In genomic region chr4:27005512-27006246, GRCh38 we compare ENCODE assay signal across 11 cellular contexts.
DNase-seq lines count a peak whose midpoint lies in the region; ATAC-seq and TF ChIP-seq lines count a peak whose summit lies in the region.
"Had no signal": no experiment of that assay in that cellular context is flagged by ENCODE, and none has a peak within 500 bp of the region (broad histone marks: within the 10 kb centered on the region; RNA-seq: fewer than 3 reads in every experiment).

No MANE protein-coding gene starts in this region.

- H3K27me3 ChIP-seq in WERI-Rb-1 (ENCODE audit: insufficient read depth, low read depth, severe bottlenecking) = no peaks in the 10 kb centered on the region
- H3K27me3 ChIP-seq: adrenal gland, gastroesophageal sphincter had no signal

- H3K27me3 Mint-ChIP-seq in stimulated activated naive CD8-positive, alpha-beta T cell treated with anti-CD3 and anti-CD28 coated beads, Interleukin-15, Interleukin-2, amounts not matched to agents 100 ng/mL and 50 ng/mL, for 24 hours = no peaks in the 10 kb centered on the region
- H3K27me3 Mint-ChIP-seq in stimulated activated naive CD8-positive, alpha-beta T cell treated with anti-CD3 and anti-CD28 coated beads, Interleukin-15, amount 100 ng/mL, for 72 hours = no peaks in the 10 kb centered on the region
- H3K27me3 Mint-ChIP-seq: B cell had no signal

- H3K36me3 ChIP-seq in WERI-Rb-1 = peaks cover 14% of the 10 kb centered on the region
- H3K36me3 ChIP-seq: adrenal gland, gastroesophageal sphincter had no signal

- H3K4me1 Mint-ChIP-seq in stimulated activated naive CD8-positive, alpha-beta T cell treated with anti-CD3 and anti-CD28 coated beads, Interleukin-15, Interleukin-2, amounts not matched to agents 100 ng/mL and 50 ng/mL, for 24 hours (ENCODE audit: low read depth) = peaks cover 61% of the 10 kb centered on the region
- H3K4me1 Mint-ChIP-seq in stimulated activated naive CD8-positive, alpha-beta T cell treated with anti-CD3 and anti-CD28 coated beads, Interleukin-15, amount 100 ng/mL, for 72 hours = peaks cover 51% of the 10 kb centered on the region

- no peak overlapping the region for H3K4me3 Mint-ChIP-seq in stimulated activated naive CD8-positive, alpha-beta T cell treated with anti-CD3 and anti-CD28 coated beads, Interleukin-15, Interleukin-2, amounts not matched to agents 100 ng/mL and 50 ng/mL, for 24 hours
- H3K4me3 Mint-ChIP-seq in stimulated activated naive CD8-positive, alpha-beta T cell treated with anti-CD3 and anti-CD28 coated beads, Interleukin-15, amount 100 ng/mL, for 72 hours = no peak overlapping the region
- H3K4me3 Mint-ChIP-seq: B cell had no signal

- TF ChIP-seq CTCF in WERI-Rb-1 (IDR thresholded peaks at IDR 0.05; ENCODE audit: low read depth, low read length) = no peak

- H3K9me3 ChIP-seq in WERI-Rb-1 (ENCODE audit: severe bottlenecking) = no peaks in the 10 kb centered on the region
- H3K9me3 ChIP-seq: adrenal gland, gastroesophageal sphincter had no signal

- DNase-seq in stimulated activated naive CD8-positive, alpha-beta T cell treated with anti-CD3 and anti-CD28 coated beads, Interleukin-15, amount 100 ng/mL, for 72 hours = no peak
- DNase-seq in WERI-Rb-1 (peak; percentile 35), foreskin melanocyte (peak; percentile 53), NAMALWA (ENCODE audit: low spot score) (no peak), NCI-H526 (lab: John Stamatoyannopoulos, UW) (no peak), HK-2 (ENCODE audit: unreplicated experiment) (no peak)
- DNase-seq: adrenal gland had no signal

- H3K9me3 Mint-ChIP-seq in stimulated activated naive CD8-positive, alpha-beta T cell treated with anti-CD3 and anti-CD28 coated beads, Interleukin-15, Interleukin-2, amounts not matched to agents 100 ng/mL and 50 ng/mL, for 24 hours = no peaks in the 10 kb centered on the region
- no peaks in the 10 kb centered on the region for H3K9me3 Mint-ChIP-seq in stimulated activated naive CD8-positive, alpha-beta T cell treated with anti-CD3 and anti-CD28 coated beads, Interleukin-15, amount 100 ng/mL, for 72 hours

- peaks cover 33% of the 10 kb centered on the region for H3K36me3 Mint-ChIP-seq in stimulated activated naive CD8-positive, alpha-beta T cell treated with anti-CD3 and anti-CD28 coated beads, Interleukin-15, Interleukin-2, amounts not matched to agents 100 ng/mL and 50 ng/mL, for 24 hours (ENCODE audit: low read depth)

- no peak for ATAC-seq in stimulated activated naive CD8-positive, alpha-beta T cell treated with anti-CD3 and anti-CD28 coated beads, Interleukin-15, amount 100 ng/mL, for 72 hours
- no peak for ATAC-seq in HG03280 (IDR thresholded peaks at IDR 0.05; ENCODE audit: unreplicated experiment)
- ATAC-seq: gastroesophageal sphincter had no signal

- H3K27ac Mint-ChIP-seq in stimulated activated naive CD8-positive, alpha-beta T cell treated with anti-CD3 and anti-CD28 coated beads, Interleukin-15, Interleukin-2, amounts not matched to agents 100 ng/mL and 50 ng/mL, for 24 hours = peak overlapping the region; percentile 40
- no peak overlapping the region for H3K27ac Mint-ChIP-seq in stimulated activated naive CD8-positive, alpha-beta T cell treated with anti-CD3 and anti-CD28 coated beads, Interleukin-15, amount 100 ng/mL, for 72 hours
- H3K27ac Mint-ChIP-seq: B cell had no signal

- no peak overlapping the region for H3K4me3 ChIP-seq in WERI-Rb-1 (ENCODE audit: low read depth, low read length)
- H3K4me3 ChIP-seq: adrenal gland, gastroesophageal sphincter had no signal

- H3K27ac ChIP-seq in WERI-Rb-1 = no peak overlapping the region; the same call in 1 of the 2 replicates
- H3K27ac ChIP-seq: adrenal gland, gastroesophageal sphincter had no signal

Comparison
In these comparisons a context has a peak if more than half of its experiments do, and no peak if none do; other contexts are left out.
1. DNase-seq: peak in WERI-Rb-1 (single experiment) and foreskin melanocyte (single experiment); none in stimulated activated naive CD8-positive, alpha-beta T cell treated with anti-CD3 and anti-CD28 coated beads, Interleukin-15, amount 100 ng/mL, for 72 hours (0 of 2), NAMALWA (single experiment), NCI-H526 (0 of 2) and HK-2 (single experiment).